ENCODE assay signal across 1 cellular context in genomic region chr6:7414811-7415210, GRCh38.
A peak's percentile ranks its signal among the peaks of the same experiment; 100 is the strongest.
TF ChIP-seq lines count a peak whose summit lies in the region.

No MANE protein-coding gene starts in this region.

TF ChIP-seq in H1, 55 proteins besides CTCF, POLR2A, EP300 and RAD21 (continued from another document):
- 0 out of 2 replicates have a peak, but pooled peaks have one; percentile 14 for TF ChIP-seq TEAD4 (IDR thresholded peaks at IDR 0.05; ENCODE audit: low read depth, low read length)
TF ChIP-seq in H1: peak in this region for 1.
